Comparison of ENCODE assay signal across 9 cellular contexts in the genomic region with DNA sequence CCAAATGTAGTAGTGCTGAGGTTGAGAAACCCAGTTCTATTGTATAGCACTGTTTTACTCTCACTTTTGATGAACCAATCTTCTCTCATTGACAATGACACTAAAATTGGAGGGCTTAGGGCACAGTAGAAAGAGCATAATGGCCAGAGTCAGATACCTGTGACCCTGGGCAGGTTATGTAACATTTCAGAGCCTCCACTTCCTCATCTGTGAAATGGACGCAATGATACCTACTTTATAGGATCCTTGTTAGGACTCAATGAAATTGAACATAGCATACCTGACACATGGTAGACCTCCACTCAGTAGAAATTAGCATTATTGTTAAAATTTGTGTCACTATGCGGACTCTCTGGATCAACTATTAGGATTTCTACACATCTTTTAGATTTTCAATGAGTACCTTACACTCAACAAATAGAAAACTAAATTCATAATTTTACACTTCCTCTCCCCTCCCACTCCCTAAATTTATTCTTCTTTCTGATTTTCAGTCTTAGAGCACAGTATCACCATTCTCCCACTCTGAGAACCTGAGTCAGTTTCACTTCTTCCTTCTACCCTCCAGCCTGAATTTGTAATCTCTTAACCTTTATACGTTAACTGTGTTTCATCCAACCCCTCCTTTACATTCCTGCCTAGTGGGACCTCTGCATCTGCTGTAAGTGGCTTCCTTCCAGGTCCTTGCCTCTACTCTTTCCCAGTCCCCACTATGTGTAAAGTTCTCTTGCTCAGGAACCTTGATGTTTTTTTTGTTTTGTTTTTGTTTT.
DNase-seq lines count a peak whose midpoint lies in the region; ATAC-seq and TF ChIP-seq lines count a peak whose summit lies in the region.
"Had no signal": no experiment of that assay in that cellular context is flagged by ENCODE, and none has a peak within 500 bp of the region (broad histone marks: within the 10 kb centered on the region; RNA-seq: fewer than 3 reads in every experiment).

No MANE protein-coding gene starts in this region.

- DNase-seq in CD4-positive, alpha-beta T cell = no peak
- no peak for DNase-seq in T-helper 2 cell treated with Interferon-gamma antibody and Interleukin-4, amounts not matched to agents 5 μg/mL and 100 μg/mL, for 36 hours (ENCODE audit: low spot score)
- DNase-seq in hepatic stellate cell (ENCODE audit: low spot score) (no peak), NCI-H510A (lab: John Stamatoyannopoulos, UW) (no peak), mesenteric fat pad (ENCODE audit: low spot score) (no peak)
- no peak for DNase-seq in central memory CD4-positive, alpha-beta T cell

- no peaks in the 10 kb centered on the region for H3K27me3 ChIP-seq in CD4-positive, alpha-beta T cell (ENCODE audit: control insufficient read depth, insufficient read depth, low read length)

- POLR2A ChIA-PET in CD4-positive, alpha-beta T cell (lab: Charles Lee) = interaction anchor here (0.7 to 2.2 kb wide), 6 partner anchors 7 to 77 kb away, joined by 3 to 14 read pairs (median 4); no protein-coding TSS in a partner anchor

- no peak for ATAC-seq in CD4-positive, alpha-beta T cell (ENCODE audit: poor library complexity)
- ATAC-seq in GM19025 (IDR thresholded peaks at IDR 0.05; ENCODE audit: low read depth, unreplicated experiment) (peak; percentile 62), HG02938 (IDR thresholded peaks at IDR 0.05; ENCODE audit: unreplicated experiment) (peak; percentile 79)

- no peaks in the 10 kb centered on the region for H3K27me3 Mint-ChIP-seq in CD4-positive, alpha-beta T cell
- H3K27me3 Mint-ChIP-seq in T-helper 2 cell treated with Interferon-gamma antibody and Interleukin-4, amounts not matched to agents 5 μg/mL and 100 μg/mL, for 36 hours (ENCODE audit: low read depth) = no peaks in the 10 kb centered on the region
- H3K27me3 Mint-ChIP-seq: naive thymus-derived CD4-positive, alpha-beta T cell had no signal

- no peaks in the 10 kb centered on the region for H3K36me3 Mint-ChIP-seq in CD4-positive, alpha-beta T cell (ENCODE audit: low read depth)
- peaks cover 12% of the 10 kb centered on the region for H3K36me3 Mint-ChIP-seq in T-helper 2 cell treated with Interferon-gamma antibody and Interleukin-4, amounts not matched to agents 5 μg/mL and 100 μg/mL, for 36 hours (ENCODE audit: low read depth)

- TF ChIP-seq CTCF in CD4-positive, alpha-beta T cell (IDR thresholded peaks at IDR 0.05) = no peak

- H3K4me1 Mint-ChIP-seq in CD4-positive, alpha-beta T cell (ENCODE audit: low read depth) = peaks cover 42% of the 10 kb centered on the region
- H3K4me1 Mint-ChIP-seq in T-helper 2 cell treated with Interferon-gamma antibody and Interleukin-4, amounts not matched to agents 5 μg/mL and 100 μg/mL, for 36 hours (ENCODE audit: low read depth) = peaks cover 59% of the 10 kb centered on the region

- H3K27ac Mint-ChIP-seq in CD4-positive, alpha-beta T cell = peak overlapping the region; percentile 73
- peak overlapping the region; percentile 86 for H3K27ac Mint-ChIP-seq in T-helper 2 cell treated with Interferon-gamma antibody and Interleukin-4, amounts not matched to agents 5 μg/mL and 100 μg/mL, for 36 hours

- no peaks in the 10 kb centered on the region for H3K9me3 ChIP-seq in CD4-positive, alpha-beta T cell (ENCODE audit: control insufficient read depth, low read length)

- CTCF ChIA-PET in CD4-positive, alpha-beta T cell (lab: Charles Lee) = interaction anchor here (0.9 to 1.5 kb wide), 2 partner anchors 11 to 31 kb away, joined by 3 to 8 read pairs; no protein-coding TSS in a partner anchor

- H3K27ac ChIP-seq in CD4-positive, alpha-beta T cell (ENCODE audit: low read depth, low read length) = no peak overlapping the region

- H3K9me3 Mint-ChIP-seq in CD4-positive, alpha-beta T cell = no peaks in the 10 kb centered on the region
- H3K9me3 Mint-ChIP-seq in T-helper 2 cell treated with Interferon-gamma antibody and Interleukin-4, amounts not matched to agents 5 μg/mL and 100 μg/mL, for 36 hours = no peaks in the 10 kb centered on the region
- H3K9me3 Mint-ChIP-seq: naive thymus-derived CD4-positive, alpha-beta T cell had no signal

- intact Hi-C loops in CD4-positive, alpha-beta T cell (cut with DNase I, micrococcal nuclease) = no loop called here

- H3K4me3 Mint-ChIP-seq in CD4-positive, alpha-beta T cell = peak overlapping the region; percentile 36
- peak overlapping the region; percentile 48 for H3K4me3 Mint-ChIP-seq in T-helper 2 cell treated with Interferon-gamma antibody and Interleukin-4, amounts not matched to agents 5 μg/mL and 100 μg/mL, for 36 hours
